ENCODE assay signal across 13 cellular contexts in genomic region chr14:68696721-68697495, GRCh38.
"Had no signal": no experiment of that assay in that cellular context is flagged by ENCODE, and none has a peak within 500 bp of the region (broad histone marks: within the 10 kb centered on the region; RNA-seq: fewer than 3 reads in every experiment).

No MANE protein-coding gene starts in this region.

- H3K27ac ChIP-seq: ovary, stomach had no signal

- ATAC-seq: heart right ventricle, left lobe of liver, SK-N-SH treated with all-trans-retinoic acid at 6 μM for 48 hours, WTC11 had no signal

- H3K27me3 ChIP-seq: heart right ventricle, ovary, stomach had no signal

- H3K9me3 ChIP-seq: ovary, stomach had no signal

- H3K4me3 Mint-ChIP-seq: activated CD4-positive, alpha-beta T cell treated with anti-CD3 and anti-CD28 coated beads, Interleukin-2, amount 10 ng/mL, durations not matched to agents 7 days and 5 days; activated naive CD8-positive, alpha-beta T cell treated with anti-CD3 and anti-CD28 coated beads for 36 hours; memory B cell; nephron; T-helper 1 cell treated with Interleukin-12 subunit alpha and Interleukin-12 subunit beta and Interleukin-4 antibody, amounts not matched to agents 30 μg/mL and 1 μg/mL, for 36 hours; WTC11 had no signal

- H3K36me3 Mint-ChIP-seq: activated naive CD8-positive, alpha-beta T cell treated with anti-CD3 and anti-CD28 coated beads for 36 hours; memory B cell had no signal

- H3K4me3 ChIP-seq: heart right ventricle, ovary, stomach had no signal

- H3K36me3 ChIP-seq: heart right ventricle, ovary, stomach had no signal

- H3K9me3 Mint-ChIP-seq: memory B cell; T-helper 1 cell treated with Interleukin-12 subunit alpha and Interleukin-12 subunit beta and Interleukin-4 antibody, amounts not matched to agents 30 μg/mL and 1 μg/mL, for 36 hours had no signal

- DNase-seq: activated CD4-positive, alpha-beta T cell treated with anti-CD3 and anti-CD28 coated beads, Interleukin-2, amount 10 ng/mL, durations not matched to agents 7 days and 5 days; activated naive CD8-positive, alpha-beta T cell treated with anti-CD3 and anti-CD28 coated beads for 36 hours; activated T-cell treated with anti-CD3 and anti-CD28 coated beads, Interleukin-2, amount 50 U/mL, for 1 hour; heart right ventricle; ovary; stimulated activated CD4-positive, alpha-beta T cell treated with anti-CD3 and anti-CD28 coated beads, Interleukin-4, amount 100 ng/mL, for 1 hour; stomach had no signal

- H3K27ac Mint-ChIP-seq: activated CD4-positive, alpha-beta T cell treated with anti-CD3 and anti-CD28 coated beads, Interleukin-2, amount 10 ng/mL, durations not matched to agents 7 days and 5 days; activated naive CD8-positive, alpha-beta T cell treated with anti-CD3 and anti-CD28 coated beads for 36 hours; memory B cell; T-helper 1 cell treated with Interleukin-12 subunit alpha and Interleukin-12 subunit beta and Interleukin-4 antibody, amounts not matched to agents 30 μg/mL and 1 μg/mL, for 36 hours; WTC11 had no signal

- H3K27me3 Mint-ChIP-seq: activated CD4-positive, alpha-beta T cell treated with anti-CD3 and anti-CD28 coated beads, Interleukin-2, amount 10 ng/mL, durations not matched to agents 7 days and 5 days; activated naive CD8-positive, alpha-beta T cell treated with anti-CD3 and anti-CD28 coated beads for 36 hours; memory B cell had no signal
